10 cellular contexts compared by ENCODE assay signal in the genomic region with DNA sequence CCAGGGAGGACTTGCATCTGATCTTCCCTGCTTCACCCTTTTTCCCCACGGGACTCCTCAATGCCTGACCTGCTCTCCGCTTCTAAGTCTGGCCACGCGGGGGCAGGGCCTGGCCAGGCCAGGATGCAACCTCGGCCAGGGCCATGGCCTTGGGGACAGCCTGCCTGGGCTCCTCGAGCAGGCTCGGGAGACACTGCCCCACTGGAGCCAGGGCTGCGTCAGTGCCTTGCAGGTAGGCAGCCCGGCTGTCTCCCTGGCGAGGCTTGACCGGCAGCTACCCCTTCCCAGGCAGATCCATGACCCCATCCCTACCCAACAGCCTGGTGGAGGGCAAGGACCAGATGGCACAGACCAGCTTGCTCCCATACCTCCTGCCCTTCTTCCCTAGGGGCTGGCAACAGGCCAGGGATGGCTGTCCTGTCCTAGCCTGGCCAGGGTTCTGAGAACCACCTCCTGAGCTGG. TPM values are rescaled to one million over a fixed set of nuclear protein-coding genes. Genes with fewer than 3 reads are reported as not detected.
DNase-seq lines count a peak whose midpoint lies in the region; ATAC-seq and TF ChIP-seq lines count a peak whose summit lies in the region.
"Had no signal": no experiment of that assay in that cellular context is flagged by ENCODE, and none has a peak within 500 bp of the region (broad histone marks: within the 10 kb centered on the region; RNA-seq: fewer than 3 reads in every experiment).

No MANE protein-coding gene starts in this region.

- H3K36me3 ChIP-seq in Loucy (ENCODE audit: insufficient read depth, low read length): no peaks in the 10 kb centered on the region
- H3K36me3 ChIP-seq in liver (ENCODE audit: control insufficient read depth in 4 of 4, insufficient read depth in 3 of 4, low read depth in 1 of 4, low read length in 3 of 4): no peaks in the 10 kb centered on the region
- no peaks in the 10 kb centered on the region for H3K36me3 ChIP-seq in testis (ENCODE audit: low read depth, missing control alignments)

- DNase-seq in testis: peak; percentile 79
- DNase-seq in superior temporal gyrus (ENCODE audit: extremely low spot score): no peak
- no peak for DNase-seq in NCI-H748 treated with DMSO at 0.1 percent for 48 hours (lab: John Stamatoyannopoulos, UW)
- DNase-seq: NCI-H510A treated with DMSO at 0.1 percent for 48 hours had no signal

- WGBS in liver: 26% methylated on average over 11 of the region's 11 CpGs
- 61 to 78% methylated on average over 5 to 11 of the region's 11 CpGs for WGBS in testis, 2 donors

- ATAC-seq in HG02885 (IDR thresholded peaks at IDR 0.05; ENCODE audit: poor library complexity, unreplicated experiment) (no peak), GM19324 (IDR thresholded peaks at IDR 0.05; ENCODE audit: low FRiP score, unreplicated experiment) (no peak)

- TF ChIP-seq CTCF in Loucy (conservative IDR thresholded peaks at IDR 0.05; ENCODE audit: low read length): no peak
- peak; percentile 68 for TF ChIP-seq CTCF in liver (IDR thresholded peaks at IDR 0.05; ENCODE audit: low read depth, low read length, missing input control)
- peak; percentile 10 to 37 (median 31) for TF ChIP-seq CTCF in testis (IDR thresholded peaks at IDR 0.05)

- H4K20me1 ChIP-seq in Loucy (ENCODE audit: insufficient read depth, low read length, poor library complexity, severe bottlenecking): peaks cover 6% of the 10 kb centered on the region

- H3K4me3 ChIP-seq in Loucy (ENCODE audit: low read length, poor library complexity, severe bottlenecking): peak overlapping the region; percentile 79
- H3K4me3 ChIP-seq in liver (ENCODE audit: low read depth in 1 of 3, low read length in 3 of 3): no peak overlapping the region
- no peak overlapping the region for H3K4me3 ChIP-seq in testis

- TF ChIP-seq POLR2A in testis (IDR thresholded peaks at IDR 0.05): no peak

- H3K4me1 ChIP-seq in Loucy (ENCODE audit: insufficient read depth, low read length, poor library complexity, severe bottlenecking) (peaks cover 29% of the 10 kb centered on the region), liver (ENCODE audit: control insufficient read depth in 4 of 4, insufficient read depth in 4 of 4, low read length in 3 of 4) (peaks cover 10 to 27% (median 22%) of the 10 kb centered on the region in 4 donors), testis (peaks cover 23% of the 10 kb centered on the region)

- intact Hi-C loops in testis (cut with DNase I; ENCODE audit: low total_unique reads): no loop called here

- H3K27me3 ChIP-seq in Loucy (ENCODE audit: insufficient read depth, low read length, poor library complexity, severe bottlenecking) (no peaks in the 10 kb centered on the region), liver (ENCODE audit: control insufficient read depth in 4 of 4, insufficient read depth in 4 of 4, low read length in 3 of 4) (peaks cover 0 to 26% (median 7%) of the 10 kb centered on the region in 4 donors), testis (no peaks in the 10 kb centered on the region)

- peak overlapping the region; percentile 81 for H3K4me2 ChIP-seq in Loucy (ENCODE audit: low read depth, low read length, poor library complexity, severe bottlenecking)

- H3K9me2 ChIP-seq in Loucy (replicated peaks; ENCODE audit: low read depth, low read length): no peaks in the 10 kb centered on the region

- no peak overlapping the region for H2AFZ ChIP-seq in Loucy (ENCODE audit: low read length)

- H3K27ac ChIP-seq in cingulate gyrus (ENCODE audit: low read depth, low read length) (peak overlapping the region; percentile 29), liver (ENCODE audit: low read depth in 1 of 2, low read length in 2 of 2) (no peak overlapping the region), testis (no peak overlapping the region)

- H3K9me3 ChIP-seq in Loucy (ENCODE audit: insufficient read depth, low read depth, low read length): no peaks in the 10 kb centered on the region
- no peaks in the 10 kb centered on the region for H3K9me3 ChIP-seq in liver (ENCODE audit: control insufficient read depth in 4 of 4, low read length in 3 of 4)
- H3K9me3 ChIP-seq in testis: no peaks in the 10 kb centered on the region

- peaks cover 48% of the 10 kb centered on the region for H3K79me2 ChIP-seq in Loucy (ENCODE audit: insufficient read depth, low read length)

- no peaks in the 10 kb centered on the region for H3F3A ChIP-seq in Loucy (ENCODE audit: low read depth)

- peak; percentile 87 to 90 for TF ChIP-seq RAD21 in liver (IDR thresholded peaks at IDR 0.05)

- H3K9ac ChIP-seq in Loucy (ENCODE audit: low read depth, low read length, poor library complexity, severe bottlenecking) (peak overlapping the region; percentile 46), liver (ENCODE audit: low read depth in 1 of 2, low read length in 2 of 2) (no peak overlapping the region)

TF ChIP-seq in liver, 16 proteins besides CTCF, POLR2A, EP300 and RAD21:
- TF ChIP-seq, protein P1, sequence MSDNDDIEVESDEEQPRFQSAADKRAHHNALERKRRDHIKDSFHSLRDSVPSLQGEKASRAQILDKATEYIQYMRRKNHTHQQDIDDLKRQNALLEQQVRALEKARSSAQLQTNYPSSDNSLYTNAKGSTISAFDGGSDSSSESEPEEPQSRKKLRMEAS (IDR thresholded peaks at IDR 0.05): no peak
- TF ChIP-seq JUND (IDR thresholded peaks at IDR 0.05) (no peak), RXRA (IDR thresholded peaks at IDR 0.05) (peak in 1 of 2 donors; percentile 16)
TF ChIP-seq in liver: peak in this region for 1.

RNA-seq across cellular contexts. Expression of a gene that starts 2.7 kb away (rescaled TPM):
- total RNA-seq in liver (under 1 TPM; 0.05 to 0.67 TPM), testis (1 to 10 TPM; 4.7 to 5.6 TPM)
- polyA plus RNA-seq in liver (under 1 TPM; 0.14 to 0.25 TPM), testis (ENCODE audit: insufficient read depth, low read depth, low replicate concordance) (2.1 TPM)

RNA-seq across cellular contexts. Expression of a gene that starts 45.0 kb away (rescaled TPM):
- not detected for total RNA-seq in liver
- polyA plus RNA-seq in liver: not detected
- total RNA-seq in testis: 100 to 1,000 TPM in 1 of 2 donors, 10 to 100 TPM in 1; 64.2 to 143 TPM
- 183 TPM for polyA plus RNA-seq in testis (ENCODE audit: insufficient read depth, low read depth, low replicate concordance)
- polyA plus RNA-seq: keratinocyte had no signal

Comparison
In these comparisons a context has a peak if more than half of its experiments do, and no peak if none do; other contexts are left out.
1. RNA of a gene that starts 45.0 kb away (total RNA-seq): 64.2 to 143 TPM in testis; not detected in liver; every median in the first group is over 10 times any median in the second.